In the genomic region with DNA sequence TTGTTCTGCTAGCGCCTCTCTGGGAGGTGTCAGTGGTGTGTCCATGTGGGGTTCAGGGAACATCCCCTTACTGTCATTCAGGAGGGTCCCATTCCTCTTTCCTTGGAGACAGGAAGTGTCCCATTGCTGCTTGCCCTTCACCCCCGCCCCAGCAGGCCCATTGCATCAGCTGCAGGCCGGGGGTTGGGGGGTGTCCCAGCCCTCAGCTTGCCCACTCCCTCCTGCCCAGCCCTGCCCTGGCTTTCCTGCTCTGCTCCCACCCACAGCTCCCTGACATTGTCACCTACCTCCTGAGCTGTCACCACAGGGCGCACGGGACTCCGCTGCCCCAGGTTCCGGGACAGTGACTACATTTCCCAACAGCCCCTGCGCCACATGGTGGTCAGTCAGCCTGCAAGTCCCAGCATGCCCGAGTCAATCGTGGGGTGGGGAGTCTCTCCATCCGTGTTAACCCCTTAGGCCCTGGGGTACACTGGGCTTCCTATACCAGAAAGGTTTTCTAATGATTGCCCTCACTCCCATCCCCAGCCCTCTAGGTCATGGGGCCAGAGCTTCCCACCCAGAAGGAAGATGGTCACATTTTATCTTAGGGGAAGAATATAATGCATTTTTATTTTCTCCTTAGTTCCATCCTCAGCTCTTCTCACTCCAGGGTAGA, we compare ENCODE assay signal across 8 cellular contexts. TPM values are rescaled to one million over a fixed set of nuclear protein-coding genes. Genes with fewer than 3 reads are reported as not detected.
DNase-seq lines count a peak whose midpoint lies in the region; ATAC-seq and TF ChIP-seq lines count a peak whose summit lies in the region.

TSS of gene INPP5B (minus strand) at position 351 of the 658 bp plus-strand sequence. CDS start 745 bp downstream, outside the sequence.

- peak; percentile 75 for TF ChIP-seq POLR2A in ovary (IDR thresholded peaks at IDR 0.05)

- peak; percentile 81 for ATAC-seq in GM18907 (IDR thresholded peaks at IDR 0.05; ENCODE audit: unreplicated experiment)
- peak; percentile 85 for ATAC-seq in HG03342 (IDR thresholded peaks at IDR 0.05; ENCODE audit: unreplicated experiment)
- ATAC-seq in thoracic aorta (ENCODE audit: insufficient number of reproducible peaks, low FRiP score, low read depth) = peak; percentile 75

- H3K27ac ChIP-seq in cardiac muscle cell = no peak within 1 kb of the TSS
- H3K27ac ChIP-seq in ovary = peak within 1 kb of the TSS; percentile 81 to 97
- peak within 1 kb of the TSS; percentile 96 for H3K27ac ChIP-seq in thoracic aorta

- peaks cover 14% of the 10 kb centered on the region for H3K4me1 Mint-ChIP-seq in activated naive CD8-positive, alpha-beta T cell treated with anti-CD3 and anti-CD28 coated beads for 36 hours

- no peak for TF ChIP-seq EP300 in ovary (IDR thresholded peaks at IDR 0.05)

- peaks cover 3% of the 10 kb centered on the region for H3K36me3 Mint-ChIP-seq in activated naive CD8-positive, alpha-beta T cell treated with anti-CD3 and anti-CD28 coated beads for 36 hours

- H3K4me3 Mint-ChIP-seq in activated naive CD8-positive, alpha-beta T cell treated with anti-CD3 and anti-CD28 coated beads for 36 hours = peak within 1 kb of the TSS; percentile 99

- H3K4me1 ChIP-seq in cardiac muscle cell (ENCODE audit: low read depth) (no peaks in the 10 kb centered on the region), ovary (ENCODE audit: insufficient read depth) (peaks cover 3% of the 10 kb centered on the region), thoracic aorta (ENCODE audit: control insufficient read depth in 1 of 2, low read depth in 2 of 2) (peaks cover 11 to 25% of the 10 kb centered on the region in 2 donors)

- no peaks in the 10 kb centered on the region for H3K9me3 ChIP-seq in cardiac muscle cell (ENCODE audit: low read depth)
- H3K9me3 ChIP-seq in ovary = no peaks in the 10 kb centered on the region
- H3K9me3 ChIP-seq in thoracic aorta = no peaks in the 10 kb centered on the region

- no peaks in the 10 kb centered on the region for H3K27me3 ChIP-seq in cardiac muscle cell
- H3K27me3 ChIP-seq in ovary = no peaks in the 10 kb centered on the region
- H3K27me3 ChIP-seq in thoracic aorta (replicated peaks; ENCODE audit: insufficient read depth) = no peaks in the 10 kb centered on the region

- no peaks in the 10 kb centered on the region for H3K36me3 ChIP-seq in cardiac muscle cell
- no peaks in the 10 kb centered on the region for H3K36me3 ChIP-seq in ovary
- no peaks in the 10 kb centered on the region for H3K36me3 ChIP-seq in thoracic aorta

- H3K4me3 ChIP-seq in cardiac muscle cell = peak within 1 kb of the TSS; percentile 67
- H3K4me3 ChIP-seq in ovary = peak within 1 kb of the TSS; percentile 92
- peak within 1 kb of the TSS; percentile 88 for H3K4me3 ChIP-seq in thoracic aorta

- intact Hi-C loops in ovary (cut with DNase I) = no loop called here

- no peaks in the 10 kb centered on the region for H3K9me3 Mint-ChIP-seq in activated naive CD8-positive, alpha-beta T cell treated with anti-CD3 and anti-CD28 coated beads for 36 hours

- in situ Hi-C loops in ACHN (cut with HindIII; ENCODE audit: low pct_ligation_motif_present, low pct_unique_long_range_greater_than_20kb, low sequenced_read_pairs) = no loop called here

- H3K27me3 Mint-ChIP-seq in activated naive CD8-positive, alpha-beta T cell treated with anti-CD3 and anti-CD28 coated beads for 36 hours = no peaks in the 10 kb centered on the region

- WGBS in ovary, 3 donors = 1 to 2% (median 2%) methylated on average over 11 of the region's 11 CpGs

- no peak for TF ChIP-seq CTCF in cardiac muscle cell (IDR thresholded peaks at IDR 0.05; ENCODE audit: low read depth, low read length)
- peak in 2 of 3 donors; percentile 31 to 51 for TF ChIP-seq CTCF in ovary (IDR thresholded peaks at IDR 0.05)
- peak; percentile 35 for TF ChIP-seq CTCF in thoracic aorta (IDR thresholded peaks at IDR 0.05)

- peak; percentile 83 for DNase-seq in ACHN
- peak; percentile 76 for DNase-seq in SKM-1 (lab: John Stamatoyannopoulos, UW; ENCODE audit: unreplicated experiment)
- peak; percentile 84 for DNase-seq in activated naive CD8-positive, alpha-beta T cell treated with anti-CD3 and anti-CD28 coated beads for 36 hours
- peak; percentile 93 to 94 for DNase-seq in cardiac muscle cell (ENCODE audit: low read depth in 1 of 2, low spot score in 1 of 2)
- peak; percentile 87 to 90 (median 89) for DNase-seq in ovary
- peak; percentile 72 for DNase-seq in thoracic aorta (ENCODE audit: low spot score)

- peak within 1 kb of the TSS; percentile 99 for H3K27ac Mint-ChIP-seq in activated naive CD8-positive, alpha-beta T cell treated with anti-CD3 and anti-CD28 coated beads for 36 hours

RNA-seq across cellular contexts. Expression of gene INPP5B, which starts in this region (rescaled TPM):
- total RNA-seq in activated naive CD8-positive, alpha-beta T cell treated with anti-CD3 and anti-CD28 coated beads for 36 hours = 10 to 100 TPM; 26.6 to 27.7 TPM
- total RNA-seq in cardiac muscle cell (14.0 and 18.4 TPM in 2 replicates), ovary (10 to 100 TPM; 23.2 to 68.5 (median 33.7) TPM), thoracic aorta (10 to 100 TPM; 44.2 to 44.5 TPM)
- polyA plus RNA-seq in cardiac muscle cell (9.9 and 14.1 TPM in 2 replicates), ovary (10 to 100 TPM; 23.2 to 30.3 TPM)
